23 cellular contexts compared by ENCODE assay signal in the genomic region with DNA sequence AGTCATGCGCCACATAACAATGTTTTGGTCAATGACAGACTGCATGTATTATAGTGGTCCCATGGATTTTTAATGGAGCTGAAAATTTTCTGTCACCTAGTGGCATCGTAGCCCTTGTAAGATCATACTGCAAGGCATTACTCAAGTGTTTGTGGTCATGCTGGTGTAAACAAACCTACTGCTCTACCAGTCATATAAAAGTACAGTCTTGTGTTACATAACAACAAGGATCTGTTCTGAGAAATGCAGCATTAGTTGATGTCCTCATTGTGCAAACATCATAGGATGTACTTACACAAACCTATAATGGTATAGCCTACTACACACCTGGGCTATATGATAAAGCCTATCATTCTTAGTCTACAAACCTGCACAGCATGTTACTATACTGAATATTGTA. TPM values are rescaled to one million over a fixed set of nuclear protein-coding genes. Genes with fewer than 3 reads are reported as not detected.
DNase-seq lines count a peak whose midpoint lies in the region; FAIRE-seq and TF ChIP-seq lines count a peak whose summit lies in the region.
"Had no signal": no experiment of that assay in that cellular context is flagged by ENCODE, and none has a peak within 500 bp of the region (broad histone marks: within the 10 kb centered on the region; RNA-seq: fewer than 3 reads in every experiment).

No MANE protein-coding gene starts in this region.

- H3K4me3 ChIP-seq in bronchial epithelial cell (ENCODE audit: low read depth, low read length), result no peak overlapping the region
- no peak overlapping the region for H3K4me3 ChIP-seq in mesenchymal stem cell (ENCODE audit: insufficient read depth in 1 of 2, low read depth in 1 of 2, low read length in 2 of 2)
- H3K4me3 ChIP-seq in H7 (ENCODE audit: insufficient read depth, low read depth, low read length), result no peak overlapping the region

- no peak overlapping the region for H3K23ac ChIP-seq in mesenchymal stem cell (ENCODE audit: low read length in 2 of 2)

- H2BK12ac ChIP-seq in mesenchymal stem cell (ENCODE audit: low read length in 2 of 2), result no peak overlapping the region

- no peaks in the 10 kb centered on the region for H3K79me1 ChIP-seq in mesenchymal stem cell (replicated peaks; ENCODE audit: low read length, poor library complexity, severe bottlenecking)

- H3K27ac ChIP-seq in mesenchymal stem cell (ENCODE audit: low read length, poor library complexity, severe bottlenecking), result no peak overlapping the region
- H3K27ac ChIP-seq: HL-60, RWPE1 had no signal

- H3K14ac ChIP-seq in mesenchymal stem cell (ENCODE audit: low read length in 2 of 2), result no peak overlapping the region

- H3K4ac ChIP-seq in mesenchymal stem cell (ENCODE audit: low read depth in 1 of 2, low read length in 2 of 2), result no peak overlapping the region

- H2AK5ac ChIP-seq in mesenchymal stem cell (ENCODE audit: low read length, severe bottlenecking), result no peak overlapping the region

- H3K4me2 ChIP-seq in mesenchymal stem cell (ENCODE audit: low read length, poor library complexity, severe bottlenecking), result no peak overlapping the region

- no peak overlapping the region for H4K91ac ChIP-seq in mesenchymal stem cell (ENCODE audit: low read length)

- no peak overlapping the region for H2BK15ac ChIP-seq in mesenchymal stem cell (ENCODE audit: low read depth, poor library complexity, severe bottlenecking)

- H3K27me3 ChIP-seq in bronchial epithelial cell (ENCODE audit: control insufficient read depth, insufficient read depth, low read length) (no peaks in the 10 kb centered on the region), mesenchymal stem cell (ENCODE audit: control insufficient read depth in 1 of 2, insufficient read depth in 1 of 2, low read length in 2 of 2) (no peaks in the 10 kb centered on the region), H7 (ENCODE audit: control insufficient read depth, insufficient read depth, low read length) (no peaks in the 10 kb centered on the region)

- H3K4me1 ChIP-seq in mesenchymal stem cell (ENCODE audit: control insufficient read depth, insufficient read depth, low read depth, low read length), result no peaks in the 10 kb centered on the region
- H3K4me1 ChIP-seq: Caco-2 had no signal

- DNase-seq in ELR (ENCODE audit: low read depth) (peak; percentile 41), H4 (ENCODE audit: low spot score) (peak; percentile 49), bronchial epithelial cell (ENCODE audit: low read depth) (peak; percentile 10), mesenchymal stem cell (peak; percentile 51), HTR-8/SVneo (ENCODE audit: insufficient read length, low spot score) (no peak), H7 (no peak), 8988T (no peak)
- DNase-seq: C1 segment of cervical spinal cord; Caco-2; CD8-positive, alpha-beta T cell; DMS79 treated with DMSO at 0.1 percent for 48 hours; GOT3; NCI-H1092 treated with DMSO at 0.1 percent for 48 hours; NCI-H1436; NCI-H187; NCI-H2081 treated with DMSO at 0.1 percent for 48 hours; NCI-H2171; NCI-H226; NCI-H510A; NCI-H69; SHP77 had no signal

- WGBS in mesenchymal stem cell, result 100% methylated on average over 1 of the region's 2 CpGs

- no peak overlapping the region for H2BK120ac ChIP-seq in mesenchymal stem cell (ENCODE audit: low read depth, low read length)

- no peak overlapping the region for H2AFZ ChIP-seq in mesenchymal stem cell (ENCODE audit: low read depth, low read length)

- peaks cover 2% of the 10 kb centered on the region for H3K9me3 ChIP-seq in mesenchymal stem cell (ENCODE audit: control insufficient read depth, low read length)

- H3K9ac ChIP-seq in mesenchymal stem cell (ENCODE audit: low read length), result no peak overlapping the region

- no peak for TF ChIP-seq CTCF in bronchial epithelial cell (IDR thresholded peaks at IDR 0.05; ENCODE audit: insufficient read depth, low read length, severe bottlenecking)

- H4K8ac ChIP-seq in mesenchymal stem cell (ENCODE audit: low read length), result no peak overlapping the region

- H2BK5ac ChIP-seq in mesenchymal stem cell (ENCODE audit: low read depth, low read length, poor library complexity, severe bottlenecking), result no peak overlapping the region

- no peak overlapping the region for H3K18ac ChIP-seq in mesenchymal stem cell (ENCODE audit: low read depth in 1 of 2, low read length in 2 of 2)

- H3K36me3 ChIP-seq in bronchial epithelial cell (ENCODE audit: control insufficient read depth, insufficient read depth, low read length), result no peaks in the 10 kb centered on the region
- H3K36me3 ChIP-seq in mesenchymal stem cell (ENCODE audit: control insufficient read depth in 1 of 2, insufficient read depth in 2 of 2, low read depth in 1 of 2, low read length in 2 of 2), result no peaks in the 10 kb centered on the region
- H3K36me3 ChIP-seq in H7 (replicated peaks; ENCODE audit: control insufficient read depth, insufficient read depth, low read length), result no peaks in the 10 kb centered on the region

- no peak for FAIRE-seq in bronchial epithelial cell (lab: Jason Lieb, UNC)
- FAIRE-seq in HTR-8/SVneo (lab: Jason Lieb, UNC), result no peak

RNA-seq across cellular contexts. Expression of gene COX18, which starts 34.6 kb away (rescaled TPM):
- total RNA-seq in H4 (2014; rRNA removed; shearing (Covaris generic)), result 21.8 and 38.0 TPM in 2 replicates
- 15.1 and 16.8 TPM in 2 replicates for total RNA-seq in bronchial epithelial cell
- polyA plus RNA-seq in mesenchymal stem cell (2013, experiment 1 of 2), result 9.6 TPM
- polyA plus RNA-seq in mesenchymal stem cell (2013, experiment 2 of 2), result 9.2 TPM
- total RNA-seq in H7 (2014; rRNA removed; shearing (Covaris generic)), result 47.5 and 63.5 TPM in 2 replicates

Comparison
In these comparisons a context has a peak if more than half of its experiments do, and no peak if none do; other contexts are left out.
1. DNase-seq: peak in ELR (single experiment), H4 (single experiment), bronchial epithelial cell (single experiment) and mesenchymal stem cell (single experiment); none in HTR-8/SVneo (single experiment), H7 (single experiment) and 8988T (single experiment).